In genomic region chr9:131125288-131126058, GRCh38 we compare ENCODE assay signal across 1 cellular context.
A peak's percentile ranks its signal among the peaks of the same experiment; 100 is the strongest.
TF ChIP-seq lines count a peak whose summit lies in the region.

Gene NUP214 (plus strand): TSS chr9:131125586. CDS start chr9:131125705, 119 bp downstream.

TF ChIP-seq in HepG2, 621 proteins besides CTCF, POLR2A, EP300 and RAD21 (continued from another document and continues in another):
- TF ChIP-seq ASH2L (IDR thresholded peaks at IDR 0.05; ENCODE audit: insufficient read length, low read depth, low read length), result peak; percentile 94
- TF ChIP-seq ZNF34 (CRISPR knock-in tag; IDR thresholded peaks at IDR 0.05; ENCODE audit: borderline replicate concordance), result no peak
- no peak for TF ChIP-seq RORA (CRISPR knock-in tag; IDR thresholded peaks at IDR 0.05)
- TF ChIP-seq ZNF614 (CRISPR knock-in tag; IDR thresholded peaks at IDR 0.05; ENCODE audit: borderline replicate concordance), result peak; percentile 91; the same call in 1 of the 2 replicates
- no peak for TF ChIP-seq JUNB (CRISPR knock-in tag; IDR thresholded peaks at IDR 0.05; ENCODE audit: borderline replicate concordance)
- peak; percentile 96 for TF ChIP-seq ZNF414 (CRISPR knock-in tag; IDR thresholded peaks at IDR 0.05)
- no peak for TF ChIP-seq ZNF260 (CRISPR knock-in tag; IDR thresholded peaks at IDR 0.05; ENCODE audit: borderline replicate concordance, low read depth)
- no peak for TF ChIP-seq NR2F6 (IDR thresholded peaks at IDR 0.05)
- peak; percentile 85 for TF ChIP-seq NR2F6 (CRISPR knock-in tag; IDR thresholded peaks at IDR 0.05)
- no peak for TF ChIP-seq ZNF207 (IDR thresholded peaks at IDR 0.05; ENCODE audit: borderline replicate concordance)
- TF ChIP-seq ZBTB40 (IDR thresholded peaks at IDR 0.05), result peak; percentile 80
- peak; percentile 81 for TF ChIP-seq ZBTB40 (CRISPR knock-in tag; IDR thresholded peaks at IDR 0.05)
- TF ChIP-seq IKZF4 (CRISPR knock-in tag; IDR thresholded peaks at IDR 0.05; ENCODE audit: borderline replicate concordance, low read depth, not compliant biosample characterization), result no peak
- TF ChIP-seq ZNF549 (CRISPR knock-in tag; IDR thresholded peaks at IDR 0.05), result no peak
- no peak for TF ChIP-seq ZNF512B (CRISPR knock-in tag; IDR thresholded peaks at IDR 0.05; ENCODE audit: borderline replicate concordance)
- TF ChIP-seq ZNF780A (CRISPR knock-in tag; IDR thresholded peaks at IDR 0.05), result no peak
- TF ChIP-seq NKX3-1 (CRISPR knock-in tag; IDR thresholded peaks at IDR 0.05), result peak; percentile 55; the same call in 1 of the 2 replicates
- no peak; the same call in 1 of the 2 replicates for TF ChIP-seq XBP1 (CRISPR knock-in tag; IDR thresholded peaks at IDR 0.05)
- TF ChIP-seq ZBTB49 (CRISPR knock-in tag; IDR thresholded peaks at IDR 0.05; ENCODE audit: borderline replicate concordance), result 0 out of 2 replicates have a peak, but pooled peaks have one; percentile 35
- 0 out of 2 replicates have a peak, but pooled peaks have one; percentile 15 for TF ChIP-seq TIGD3 (CRISPR knock-in tag; IDR thresholded peaks at IDR 0.05; ENCODE audit: borderline replicate concordance)
- TF ChIP-seq ZNF512 (CRISPR knock-in tag; IDR thresholded peaks at IDR 0.05), result no peak
- TF ChIP-seq GZF1 (CRISPR knock-in tag; IDR thresholded peaks at IDR 0.05), result no peak
- TF ChIP-seq ZNF331 (CRISPR knock-in tag; IDR thresholded peaks at IDR 0.05), result peak; percentile 88
- no peak for TF ChIP-seq FOSL1 (CRISPR knock-in tag; IDR thresholded peaks at IDR 0.05; ENCODE audit: borderline replicate concordance)
- peak; percentile 79 for TF ChIP-seq ZNF274 (CRISPR knock-in tag; IDR thresholded peaks at IDR 0.05)
- TF ChIP-seq MXD1 (CRISPR knock-in tag; IDR thresholded peaks at IDR 0.05), result peak; percentile 92
- TF ChIP-seq ZNF552 (CRISPR knock-in tag; IDR thresholded peaks at IDR 0.05; ENCODE audit: borderline replicate concordance), result peak; percentile 25; the same call in 1 of the 2 replicates
- TF ChIP-seq TCF7 (IDR thresholded peaks at IDR 0.05; ENCODE audit: low read depth), result no peak
- 0 out of 2 replicates have a peak, but pooled peaks have one; percentile 20 for TF ChIP-seq ZNF572 (CRISPR knock-in tag; IDR thresholded peaks at IDR 0.05)
- peak; percentile 92 for TF ChIP-seq SRY (CRISPR knock-in tag; IDR thresholded peaks at IDR 0.05)
- TF ChIP-seq TBX3 (IDR thresholded peaks at IDR 0.05; ENCODE audit: borderline replicate concordance), result no peak
- TF ChIP-seq ZNF275 (CRISPR knock-in tag; IDR thresholded peaks at IDR 0.05; ENCODE audit: borderline replicate concordance), result no peak; the same call in 1 of the 2 replicates
- 0 out of 2 replicates have a peak, but pooled peaks have one; percentile 30 for TF ChIP-seq ATF6 (CRISPR knock-in tag; conservative IDR thresholded peaks at IDR 0.05)
